Comparison of ENCODE assay signal across 21 cellular contexts in the genomic region with DNA sequence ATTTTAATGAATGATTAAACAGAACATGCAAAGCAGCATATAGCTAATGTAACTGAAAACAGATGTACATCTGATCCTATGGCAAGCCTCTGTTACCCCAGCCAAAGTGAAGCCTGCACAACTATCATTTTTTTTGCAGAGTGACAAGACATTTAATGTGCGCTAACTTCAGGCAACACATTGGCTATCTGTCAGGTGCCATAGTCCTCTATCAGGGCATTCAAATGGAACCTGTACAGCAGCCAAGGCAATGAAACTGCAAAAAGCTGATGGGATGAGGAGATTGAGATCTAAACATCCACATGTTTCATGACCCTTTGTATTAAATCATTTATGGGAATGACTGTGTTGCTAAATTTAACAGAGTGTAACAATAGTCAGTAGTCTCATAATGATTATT.
"Had no signal": no experiment of that assay in that cellular context is flagged by ENCODE, and none has a peak within 500 bp of the region (broad histone marks: within the 10 kb centered on the region; RNA-seq: fewer than 3 reads in every experiment).

No MANE protein-coding gene starts in this region.

- H3K36me3 ChIP-seq: gastroesophageal sphincter, heart left ventricle, left lung, right lobe of liver, thoracic aorta, tibial nerve, upper lobe of left lung had no signal

- H3K4me3 ChIP-seq: coronary artery, gastroesophageal sphincter, heart left ventricle, left lung, right lobe of liver, thoracic aorta, tibial nerve, upper lobe of left lung had no signal

- ATAC-seq: foreskin keratinocyte; left lung; natural killer cell; right lobe of liver; stimulated activated naive B cell treated with anti-CD40 and anti-IgM and Interleukin-4, amounts not matched to agents 10 μg/mL and 1 μg/mL and 100 μg/mL, for 72 hours had no signal

- DNase-seq: dermis blood vessel endothelial cell; effector memory CD4-positive, alpha-beta T cell; erythroblast; heart left ventricle; hippocampal formation; left cardiac atrium; left lung; natural killer cell; occipital lobe; right lobe of liver; small intestine; stimulated activated CD4-positive, alpha-beta T cell treated with anti-CD3 and anti-CD28 coated beads, Interleukin-15, amount 100 ng/mL, for 24 hours; stimulated activated CD4-positive, alpha-beta T cell treated with anti-CD3 and anti-CD28 coated beads, Interleukin-2, amount 100 ng/mL, for 48 hours; stimulated activated naive B cell treated with anti-CD40 and anti-IgM and Interleukin-4, amounts not matched to agents 10 μg/mL and 1 μg/mL and 100 μg/mL, for 72 hours; upper lobe of left lung had no signal

- H3K27me3 ChIP-seq: foreskin keratinocyte, gastroesophageal sphincter, heart left ventricle, left lung, right lobe of liver, tibial nerve, upper lobe of left lung had no signal

- H3K27ac ChIP-seq: foreskin keratinocyte, heart left ventricle, left lung, parathyroid adenoma, right lobe of liver, thoracic aorta, upper lobe of left lung had no signal

- H2AFZ ChIP-seq: parathyroid adenoma had no signal

- H3K9me3 ChIP-seq: right lobe of liver had no signal

- H3K79me2 ChIP-seq: parathyroid adenoma had no signal

- H3K4me1 ChIP-seq: foreskin keratinocyte, gastroesophageal sphincter, heart left ventricle, left lung, parathyroid adenoma, right lobe of liver, tibial nerve, upper lobe of left lung had no signal

- H3K9ac ChIP-seq: parathyroid adenoma had no signal
